1 cellular context compared by ENCODE assay signal in genomic region chr16:89318871-89319627, GRCh38.
TF ChIP-seq lines count a peak whose summit lies in the region.

No MANE protein-coding gene starts in this region.

TF ChIP-seq in A549, 52 proteins besides CTCF, POLR2A, EP300 and RAD21 (continued from another document):
- no peak for TF ChIP-seq USF2 (IDR thresholded peaks at IDR 0.05)
- no peak for TF ChIP-seq MAFK (IDR thresholded peaks at IDR 0.05; ENCODE audit: partially characterized antibody)
- TF ChIP-seq HOXA7 (CRISPR knock-in tag; IDR thresholded peaks at IDR 0.05): no peak
- no peak for TF ChIP-seq CBX2 (IDR thresholded peaks at IDR 0.05; ENCODE audit: borderline replicate concordance, low read depth)
- no peak for TF ChIP-seq NFE2L2 (conservative IDR thresholded peaks at IDR 0.05; ENCODE audit: low read length)
- TF ChIP-seq, protein P1, sequence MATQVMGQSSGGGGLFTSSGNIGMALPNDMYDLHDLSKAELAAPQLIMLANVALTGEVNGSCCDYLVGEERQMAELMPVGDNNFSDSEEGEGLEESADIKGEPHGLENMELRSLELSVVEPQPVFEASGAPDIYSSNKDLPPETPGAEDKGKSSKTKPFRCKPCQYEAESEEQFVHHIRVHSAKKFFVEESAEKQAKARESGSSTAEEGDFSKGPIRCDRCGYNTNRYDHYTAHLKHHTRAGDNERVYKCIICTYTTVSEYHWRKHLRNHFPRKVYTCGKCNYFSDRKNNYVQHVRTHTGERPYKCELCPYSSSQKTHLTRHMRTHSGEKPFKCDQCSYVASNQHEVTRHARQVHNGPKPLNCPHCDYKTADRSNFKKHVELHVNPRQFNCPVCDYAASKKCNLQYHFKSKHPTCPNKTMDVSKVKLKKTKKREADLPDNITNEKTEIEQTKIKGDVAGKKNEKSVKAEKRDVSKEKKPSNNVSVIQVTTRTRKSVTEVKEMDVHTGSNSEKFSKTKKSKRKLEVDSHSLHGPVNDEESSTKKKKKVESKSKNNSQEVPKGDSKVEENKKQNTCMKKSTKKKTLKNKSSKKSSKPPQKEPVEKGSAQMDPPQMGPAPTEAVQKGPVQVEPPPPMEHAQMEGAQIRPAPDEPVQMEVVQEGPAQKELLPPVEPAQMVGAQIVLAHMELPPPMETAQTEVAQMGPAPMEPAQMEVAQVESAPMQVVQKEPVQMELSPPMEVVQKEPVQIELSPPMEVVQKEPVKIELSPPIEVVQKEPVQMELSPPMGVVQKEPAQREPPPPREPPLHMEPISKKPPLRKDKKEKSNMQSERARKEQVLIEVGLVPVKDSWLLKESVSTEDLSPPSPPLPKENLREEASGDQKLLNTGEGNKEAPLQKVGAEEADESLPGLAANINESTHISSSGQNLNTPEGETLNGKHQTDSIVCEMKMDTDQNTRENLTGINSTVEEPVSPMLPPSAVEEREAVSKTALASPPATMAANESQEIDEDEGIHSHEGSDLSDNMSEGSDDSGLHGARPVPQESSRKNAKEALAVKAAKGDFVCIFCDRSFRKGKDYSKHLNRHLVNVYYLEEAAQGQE (IDR thresholded peaks at IDR 0.05): no peak
- no peak for TF ChIP-seq MYC (IDR thresholded peaks at IDR 0.05; ENCODE audit: borderline replicate concordance, low read length)
- TF ChIP-seq KDM5A (IDR thresholded peaks at IDR 0.05): no peak
- TF ChIP-seq, protein P2, sequence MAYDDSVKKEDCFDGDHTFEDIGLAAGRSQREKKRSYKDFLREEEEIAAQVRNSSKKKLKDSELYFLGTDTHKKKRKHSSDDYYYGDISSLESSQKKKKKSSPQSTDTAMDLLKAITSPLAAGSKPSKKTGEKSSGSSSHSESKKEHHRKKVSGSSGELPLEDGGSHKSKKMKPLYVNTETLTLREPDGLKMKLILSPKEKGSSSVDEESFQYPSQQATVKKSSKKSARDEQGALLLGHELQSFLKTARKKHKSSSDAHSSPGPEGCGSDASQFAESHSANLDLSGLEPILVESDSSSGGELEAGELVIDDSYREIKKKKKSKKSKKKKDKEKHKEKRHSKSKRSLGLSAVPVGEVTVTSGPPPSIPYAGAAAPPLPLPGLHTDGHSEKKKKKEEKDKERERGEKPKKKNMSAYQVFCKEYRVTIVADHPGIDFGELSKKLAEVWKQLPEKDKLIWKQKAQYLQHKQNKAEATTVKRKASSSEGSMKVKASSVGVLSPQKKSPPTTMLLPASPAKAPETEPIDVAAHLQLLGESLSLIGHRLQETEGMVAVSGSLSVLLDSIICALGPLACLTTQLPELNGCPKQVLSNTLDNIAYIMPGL (CRISPR knock-in tag; IDR thresholded peaks at IDR 0.05; ENCODE audit: borderline replicate concordance): no peak
- TF ChIP-seq CHD4 (IDR thresholded peaks at IDR 0.05; ENCODE audit: borderline replicate concordance): no peak
- TF ChIP-seq ZNF302 (CRISPR knock-in tag; IDR thresholded peaks at IDR 0.05): no peak
- no peak for TF ChIP-seq ZSCAN20 (CRISPR knock-in tag; IDR thresholded peaks at IDR 0.05)
- no peak for TF ChIP-seq HOXB13 (CRISPR knock-in tag; IDR thresholded peaks at IDR 0.05; ENCODE audit: low read depth)
- TF ChIP-seq ATOH8 (CRISPR knock-in tag; IDR thresholded peaks at IDR 0.05; ENCODE audit: low read depth): no peak
